Comparison of ENCODE assay signal across 7 cellular contexts in the genomic region with DNA sequence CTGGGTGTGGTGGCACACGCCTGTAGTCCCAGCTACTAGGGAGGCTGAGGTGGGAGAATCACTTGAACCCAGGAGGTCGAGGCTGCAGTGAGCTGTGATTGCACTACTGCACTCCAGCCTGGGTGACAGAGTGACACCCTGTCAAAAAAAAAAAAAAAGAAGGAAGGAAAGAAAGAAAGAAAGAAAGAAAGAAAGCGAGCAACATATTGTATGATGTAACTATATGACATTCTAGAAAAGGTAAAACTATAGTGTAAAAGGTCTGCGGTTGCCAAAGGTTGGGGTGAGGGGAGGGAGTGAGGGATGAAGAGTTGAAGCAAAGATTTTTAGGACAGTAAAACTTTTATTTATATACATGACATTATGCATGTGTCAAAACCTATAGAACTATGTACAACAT. TPM values are rescaled to one million over a fixed set of nuclear protein-coding genes. Genes with fewer than 3 reads are reported as not detected.
DNase-seq lines count a peak whose midpoint lies in the region; ATAC-seq, FAIRE-seq and TF ChIP-seq lines count a peak whose summit lies in the region.
"Not testable (repeated sequence)": the region's sequence is repeated elsewhere in the genome, so short reads cannot be mapped to it uniquely, and the experiment has no call there.

No MANE protein-coding gene starts in this region.

- not testable (repeated sequence) for TF ChIP-seq EP300 in K562 (IDR thresholded peaks at IDR 0.05; ENCODE audit: low read length)

- DNase-seq in CD4-positive, CD25-positive, alpha-beta regulatory T cell; CD8-positive, alpha-beta T cell; activated CD4-positive, alpha-beta T cell treated with anti-CD3 and anti-CD28 coated beads for 36 hours; K562 (ENCODE audit: extremely low read depth in 1 of 4, low spot score in 3 of 4); naive thymus-derived CD8-positive, alpha-beta T cell; stimulated activated naive B cell treated with anti-CD40 and anti-IgM and Interleukin-4, amounts not matched to agents 10 μg/mL and 1 μg/mL and 100 μg/mL, for 72 hours: not testable (repeated sequence)

- not testable (repeated sequence) for H2AFZ ChIP-seq in K562 (ENCODE audit: low read depth, low read length)

- H4K20me1 ChIP-seq in K562 (replicated peaks; ENCODE audit: control insufficient read depth, insufficient read depth, low read length), result peaks cover 14% of the 10 kb centered on the region

- WGBS in K562 (ENCODE audit: insufficient coverage, low coverage, missing lambda C conversion rate), result 19% methylated on average over 3 of the region's 4 CpGs

- H3K36me3 ChIP-seq in CD4-positive, CD25-positive, alpha-beta regulatory T cell (ENCODE audit: control insufficient read depth, insufficient read depth, low read length); CD8-positive, alpha-beta T cell (ENCODE audit: insufficient read depth, low read length); K562 (ENCODE audit: control insufficient read depth, insufficient read depth, low read length): not testable (repeated sequence)

- not testable (repeated sequence) for H3K9me3 Mint-ChIP-seq in CD4-positive, CD25-positive, alpha-beta regulatory T cell; CD8-positive, alpha-beta T cell; activated CD4-positive, alpha-beta T cell treated with anti-CD3 and anti-CD28 coated beads for 36 hours (ENCODE audit: low read depth); activated T-helper 17 cell treated with anti-CD3 and anti-CD28 coated beads, Interleukin-2, amount 50 U/mL, for 72 hours; naive thymus-derived CD8-positive, alpha-beta T cell; stimulated activated naive B cell treated with anti-CD40 and anti-IgM and Interleukin-4, amounts not matched to agents 10 μg/mL and 1 μg/mL and 100 μg/mL, for 72 hours

- H3K79me2 ChIP-seq in K562 (ENCODE audit: control insufficient read depth, insufficient read depth, low read length), result peaks cover 21% of the 10 kb centered on the region

- H3K9me3 ChIP-seq in CD4-positive, CD25-positive, alpha-beta regulatory T cell (ENCODE audit: control insufficient read depth in 2 of 2, low read length in 2 of 2); CD8-positive, alpha-beta T cell (ENCODE audit: low read length); K562 (replicated peaks; ENCODE audit: control insufficient read depth, insufficient read depth, low read depth, low read length): not testable (repeated sequence)

- not testable (repeated sequence) for H3K9ac ChIP-seq in K562 (ENCODE audit: insufficient read depth in 1 of 2, low read depth in 2 of 2, low read length in 2 of 2)

- TF ChIP-seq POLR2A in K562 (conservative IDR thresholded peaks at IDR 0.05), result not testable (repeated sequence)

- not testable (repeated sequence) for H3K4me2 ChIP-seq in K562 (ENCODE audit: insufficient read depth, low read length)

- H3K36me3 Mint-ChIP-seq in CD4-positive, CD25-positive, alpha-beta regulatory T cell; naive thymus-derived CD8-positive, alpha-beta T cell; stimulated activated naive B cell treated with anti-CD40 and anti-IgM and Interleukin-4, amounts not matched to agents 10 μg/mL and 1 μg/mL and 100 μg/mL, for 72 hours: not testable (repeated sequence)
- H3K36me3 Mint-ChIP-seq in CD8-positive, alpha-beta T cell, result peaks cover 10% of the 10 kb centered on the region
- H3K36me3 Mint-ChIP-seq in activated CD4-positive, alpha-beta T cell treated with anti-CD3 and anti-CD28 coated beads for 36 hours (ENCODE audit: low read depth), result peaks cover 14% of the 10 kb centered on the region
- peaks cover 21% of the 10 kb centered on the region for H3K36me3 Mint-ChIP-seq in activated T-helper 17 cell treated with anti-CD3 and anti-CD28 coated beads, Interleukin-2, amount 50 U/mL, for 72 hours (ENCODE audit: low read depth)

- not testable (repeated sequence) for H3K9me1 ChIP-seq in K562 (ENCODE audit: control insufficient read depth, insufficient read depth, low read length)

- CTCF ChIA-PET in CD8-positive, alpha-beta T cell (lab: Charles Lee); K562 (lab: Yijun Ruan, JAX; ENCODE audit: low intra/inter-chr PET ratio): not testable (repeated sequence)
- CTCF ChIA-PET in activated CD4-positive, alpha-beta T cell treated with anti-CD3 and anti-CD28 coated beads for 36 hours (lab: Charles Lee), result interaction anchor here (1.2 kb wide), 1 partner anchor 197 kb away, joined by 3 read pairs; no protein-coding TSS in a partner anchor

- intact Hi-C loops in CD8-positive, alpha-beta T cell (cut with DNase I, micrococcal nuclease), result loop anchor here (10.0 kb wide), 4 partner anchors 408 to 1428 kb away; partner anchors contain the start of genes IFT52 (in 1 of the 2), PIGT (in 1 of the 2), SRSF6 (in 1 of the 2) and TTPAL (in 1 of the 2)
- intact Hi-C loops in activated CD4-positive, alpha-beta T cell treated with anti-CD3 and anti-CD28 coated beads for 36 hours (cut with DNase I, micrococcal nuclease), result loop anchor here in 1 of 2 experiments (10.0 kb wide), 1 partner anchor 668 kb away; the partner anchor contains the start of gene OSER1
- intact Hi-C loops in K562 (cut with micrococcal nuclease), result not testable (repeated sequence)

- POLR2A ChIA-PET in CD8-positive, alpha-beta T cell (lab: Charles Lee); activated CD4-positive, alpha-beta T cell treated with anti-CD3 and anti-CD28 coated beads for 36 hours (lab: Charles Lee); K562 (lab: Yijun Ruan, JAX); naive thymus-derived CD8-positive, alpha-beta T cell (lab: Charles Lee): not testable (repeated sequence)

- peak overlapping the region; percentile 68 to 97 (median 79) for H3K27ac Mint-ChIP-seq in CD4-positive, CD25-positive, alpha-beta regulatory T cell
- H3K27ac Mint-ChIP-seq in CD8-positive, alpha-beta T cell, result peak overlapping the region; percentile 64
- peak overlapping the region; percentile 58 for H3K27ac Mint-ChIP-seq in activated CD4-positive, alpha-beta T cell treated with anti-CD3 and anti-CD28 coated beads for 36 hours
- peak overlapping the region; percentile 50 for H3K27ac Mint-ChIP-seq in activated T-helper 17 cell treated with anti-CD3 and anti-CD28 coated beads, Interleukin-2, amount 50 U/mL, for 72 hours
- H3K27ac Mint-ChIP-seq in naive thymus-derived CD8-positive, alpha-beta T cell, result peak overlapping the region; percentile 15 to 99 (median 78)
- H3K27ac Mint-ChIP-seq in stimulated activated naive B cell treated with anti-CD40 and anti-IgM and Interleukin-4, amounts not matched to agents 10 μg/mL and 1 μg/mL and 100 μg/mL, for 72 hours, result peak overlapping the region; percentile 62

- not testable (repeated sequence) for H3K27me3 ChIP-seq in CD4-positive, CD25-positive, alpha-beta regulatory T cell (ENCODE audit: control insufficient read depth, insufficient read depth, low read length); CD8-positive, alpha-beta T cell (ENCODE audit: insufficient read depth, low read length); K562 (ENCODE audit: control insufficient read depth in 2 of 2, insufficient read depth in 2 of 2, low read length in 2 of 2)

- BruUV-seq in K562 (replicated peaks; lab: Mats Ljungman, UMichigan), result not testable (repeated sequence)

- in situ Hi-C loops in K562 (cut with MboI), result not testable (repeated sequence)

- H3K4me1 ChIP-seq in CD4-positive, CD25-positive, alpha-beta regulatory T cell (ENCODE audit: control insufficient read depth, insufficient read depth, low read length, poor library complexity, severe bottlenecking), result peaks cover 20% of the 10 kb centered on the region
- H3K4me1 ChIP-seq in CD8-positive, alpha-beta T cell (ENCODE audit: insufficient read depth, low read length), result peaks cover 13% of the 10 kb centered on the region
- H3K4me1 ChIP-seq in K562 (replicated peaks in 1 of 2; ENCODE audit: control insufficient read depth in 2 of 2, insufficient read depth in 2 of 2, low read length in 2 of 2), result peaks cover 6 to 13% of the 10 kb centered on the region in 2 experiments

- peaks cover 0 to 51% (median 25%) of the 10 kb centered on the region in 4 donors for H3K4me1 Mint-ChIP-seq in CD4-positive, CD25-positive, alpha-beta regulatory T cell
- H3K4me1 Mint-ChIP-seq in CD8-positive, alpha-beta T cell (ENCODE audit: low read depth), result peaks cover 47% of the 10 kb centered on the region
- peaks cover 38% of the 10 kb centered on the region for H3K4me1 Mint-ChIP-seq in activated CD4-positive, alpha-beta T cell treated with anti-CD3 and anti-CD28 coated beads for 36 hours
- H3K4me1 Mint-ChIP-seq in activated T-helper 17 cell treated with anti-CD3 and anti-CD28 coated beads, Interleukin-2, amount 50 U/mL, for 72 hours, result not testable (repeated sequence)
- peaks cover 18 to 48% (median 36%) of the 10 kb centered on the region in 4 donors for H3K4me1 Mint-ChIP-seq in naive thymus-derived CD8-positive, alpha-beta T cell
- H3K4me1 Mint-ChIP-seq in stimulated activated naive B cell treated with anti-CD40 and anti-IgM and Interleukin-4, amounts not matched to agents 10 μg/mL and 1 μg/mL and 100 μg/mL, for 72 hours, result peaks cover 10 to 21% of the 10 kb centered on the region in 2 donors

- not testable (repeated sequence) for H3K4me3 ChIP-seq in CD4-positive, CD25-positive, alpha-beta regulatory T cell (ENCODE audit: low read depth, low read length); CD8-positive, alpha-beta T cell (ENCODE audit: low read depth, low read length); K562

- TF ChIP-seq CTCF in CD8-positive, alpha-beta T cell (IDR thresholded peaks at IDR 0.05); K562 (IDR thresholded peaks at IDR 0.05 in 2 of 3, conservative IDR thresholded peaks at IDR 0.05 in 1 of 3; ENCODE audit: insufficient read depth in 2 of 3, low read depth in 1 of 3, low read length in 3 of 3): not testable (repeated sequence)

- not testable (repeated sequence) for H3K27ac ChIP-seq in CD4-positive, CD25-positive, alpha-beta regulatory T cell (ENCODE audit: insufficient read depth, low read length, poor library complexity, severe bottlenecking); CD8-positive, alpha-beta T cell (ENCODE audit: low read depth, low read length); K562 (ENCODE audit: extremely low read depth, low read depth, low read length)

- not testable (repeated sequence) for FAIRE-seq in K562 (lab: Jason Lieb, UNC)

- not testable (repeated sequence) for ATAC-seq in CD4-positive, CD25-positive, alpha-beta regulatory T cell (ENCODE audit: low read depth in 2 of 2); CD8-positive, alpha-beta T cell; activated CD4-positive, alpha-beta T cell treated with anti-CD3 and anti-CD28 coated beads for 36 hours; activated T-helper 17 cell treated with anti-CD3 and anti-CD28 coated beads, Interleukin-2, amount 50 U/mL, for 72 hours (replicated peaks); K562; naive thymus-derived CD8-positive, alpha-beta T cell; stimulated activated naive B cell treated with anti-CD40 and anti-IgM and Interleukin-4, amounts not matched to agents 10 μg/mL and 1 μg/mL and 100 μg/mL, for 72 hours (replicated peaks)

- H3K4me3 Mint-ChIP-seq in CD4-positive, CD25-positive, alpha-beta regulatory T cell, result peak overlapping the region in 2 of 4 donors; percentile 43 to 80
- not testable (repeated sequence) for H3K4me3 Mint-ChIP-seq in CD8-positive, alpha-beta T cell; activated CD4-positive, alpha-beta T cell treated with anti-CD3 and anti-CD28 coated beads for 36 hours; activated T-helper 17 cell treated with anti-CD3 and anti-CD28 coated beads, Interleukin-2, amount 50 U/mL, for 72 hours; naive thymus-derived CD8-positive, alpha-beta T cell; stimulated activated naive B cell treated with anti-CD40 and anti-IgM and Interleukin-4, amounts not matched to agents 10 μg/mL and 1 μg/mL and 100 μg/mL, for 72 hours

- not testable (repeated sequence) for TF ChIP-seq RAD21 in K562 (CRISPR knock-in tag; conservative IDR thresholded peaks at IDR 0.05 in 1 of 2, IDR thresholded peaks at IDR 0.05 in 1 of 2)

- H3K27me3 Mint-ChIP-seq in CD4-positive, CD25-positive, alpha-beta regulatory T cell, result peaks cover 15% of the 10 kb centered on the region
- not testable (repeated sequence) for H3K27me3 Mint-ChIP-seq in CD8-positive, alpha-beta T cell (ENCODE audit: low read depth); activated CD4-positive, alpha-beta T cell treated with anti-CD3 and anti-CD28 coated beads for 36 hours; activated T-helper 17 cell treated with anti-CD3 and anti-CD28 coated beads, Interleukin-2, amount 50 U/mL, for 72 hours; naive thymus-derived CD8-positive, alpha-beta T cell; stimulated activated naive B cell treated with anti-CD40 and anti-IgM and Interleukin-4, amounts not matched to agents 10 μg/mL and 1 μg/mL and 100 μg/mL, for 72 hours

RNA-seq across cellular contexts. Expression of gene YWHAB, which starts 3.1 kb away (rescaled TPM):
- 303 TPM for total RNA-seq in CD4-positive, CD25-positive, alpha-beta regulatory T cell
- polyA plus RNA-seq in CD4-positive, CD25-positive, alpha-beta regulatory T cell, result 100 to 1,000 TPM; 567 to 927 (median 748) TPM
- 100 to 1,000 TPM; 124 to 136 TPM for total RNA-seq in CD8-positive, alpha-beta T cell
- total RNA-seq in activated CD4-positive, alpha-beta T cell treated with anti-CD3 and anti-CD28 coated beads for 36 hours, result 100 to 1,000 TPM; 273 to 326 TPM
- 100 to 1,000 TPM; 130 to 236 TPM for total RNA-seq in activated T-helper 17 cell treated with anti-CD3 and anti-CD28 coated beads, Interleukin-2, amount 50 U/mL, for 72 hours
- total RNA-seq in K562 (2011; cell fraction: chromatin; rRNA removed; ENCODE audit: low replicate concordance), result 25.3 and 55.8 TPM in 2 replicates
- total RNA-seq in K562 (2011; cell fraction: nucleolus; rRNA removed), result 18.7 and 19.3 TPM in 2 replicates
- 38.6 and 71.2 TPM in 2 replicates for total RNA-seq in K562 (2011; cell fraction: nucleoplasm; rRNA removed)
- total RNA-seq in K562 (2014; rRNA removed) (60.6 and 70.0 TPM in 2 replicates), K562 (2014; rRNA removed; fragmentation: Illumina TruSeq; extraction: Trizol) (96.1 and 109 TPM in 2 replicates), K562 (2015; rRNA removed; fragmentation: Illumina TruSeq; extraction: Trizol) (83.8 and 90.4 TPM in 2 replicates), K562 (2021) (178 and 180 TPM in 2 replicates)
- polyA plus RNA-seq in K562 (2011; rRNA removed) (67.3 and 93.0 TPM in 2 replicates), K562 (2014; fragmentation: Illumina TruSeq; extraction: Trizol) (166 and 185 TPM in 2 replicates), K562 (2014; fragmentation: Nextera tagmentation; extraction: Ambion mirVana) (100 to 1,000 TPM; 106 to 124 TPM), K562 (2014; rRNA removed) (78.1 and 78.3 TPM in 2 replicates)
- 28.7 and 49.4 TPM in 2 replicates for polyA plus RNA-seq in K562 (2011; cell fraction: cytosol; rRNA removed)
- polyA plus RNA-seq in K562 (2011; cell fraction: nucleus; rRNA removed), result 22.9 and 33.5 TPM in 2 replicates
- 138 and 141 TPM in 2 replicates for polyA plus RNA-seq in K562 (2012)
- polyA minus RNA-seq in K562 (2011; rRNA and poly(A)+ RNA removed), result 67.1 and 73.1 TPM in 2 replicates
- polyA minus RNA-seq in K562 (2011; cell fraction: cytosol; rRNA and poly(A)+ RNA removed), result 41.1 and 51.6 TPM in 2 replicates
- 14.5 and 26.2 TPM in 2 replicates for polyA minus RNA-seq in K562 (2011; cell fraction: nucleus; rRNA and poly(A)+ RNA removed)
- total RNA-seq in naive thymus-derived CD8-positive, alpha-beta T cell, result 100 to 1,000 TPM; 209 to 221 TPM
- polyA plus RNA-seq in naive thymus-derived CD8-positive, alpha-beta T cell, result 100 to 1,000 TPM; 510 to 529 (median 523) TPM

RNA-seq across cellular contexts. Expression of gene PABPC1L, which starts 27.5 kb away (rescaled TPM):
- total RNA-seq in CD4-positive, CD25-positive, alpha-beta regulatory T cell, result 66.1 TPM
- polyA plus RNA-seq in CD4-positive, CD25-positive, alpha-beta regulatory T cell, result under 1 TPM in 2 of 4 donors, not detected in 2; 0.12 to 0.68 TPM
- 10 to 100 TPM; 31.9 to 34.0 TPM for total RNA-seq in CD8-positive, alpha-beta T cell
- 10 to 100 TPM; 61.7 to 71.3 TPM for total RNA-seq in activated CD4-positive, alpha-beta T cell treated with anti-CD3 and anti-CD28 coated beads for 36 hours
- total RNA-seq in activated T-helper 17 cell treated with anti-CD3 and anti-CD28 coated beads, Interleukin-2, amount 50 U/mL, for 72 hours, result 10 to 100 TPM; 49.3 to 85.9 TPM
- 609 and 822 TPM in 2 replicates for total RNA-seq in K562 (2011; cell fraction: chromatin; rRNA removed; ENCODE audit: low replicate concordance)
- total RNA-seq in K562 (2011; cell fraction: nucleolus; rRNA removed), result 341 and 348 TPM in 2 replicates
- 412 and 472 TPM in 2 replicates for total RNA-seq in K562 (2011; cell fraction: nucleoplasm; rRNA removed)
- 15.8 and 22.2 TPM in 2 replicates for total RNA-seq in K562 (2014; rRNA removed)
- 12.6 and 13.8 TPM in 2 replicates for total RNA-seq in K562 (2014; rRNA removed; fragmentation: Illumina TruSeq; extraction: Trizol)
- total RNA-seq in K562 (2015; rRNA removed; fragmentation: Illumina TruSeq; extraction: Trizol), result 12.2 and 12.9 TPM in 2 replicates
- 38.8 and 48.2 TPM in 2 replicates for total RNA-seq in K562 (2021)
- 64.2 and 78.4 TPM in 2 replicates for polyA plus RNA-seq in K562 (2011; rRNA removed)
- polyA plus RNA-seq in K562 (2011; cell fraction: cytosol; rRNA removed), result 39.8 and 42.7 TPM in 2 replicates
- polyA plus RNA-seq in K562 (2011; cell fraction: nucleus; rRNA removed), result 277 and 391 TPM in 2 replicates
- polyA plus RNA-seq in K562 (2012), result 39.2 and 228 TPM in 2 replicates
- polyA plus RNA-seq in K562 (2014; fragmentation: Illumina TruSeq; extraction: Trizol), result 43.8 and 48.8 TPM in 2 replicates
- 1 to 10 TPM; 6.0 to 7.2 TPM for polyA plus RNA-seq in K562 (2014; fragmentation: Nextera tagmentation; extraction: Ambion mirVana)
- 89.7 and 90.3 TPM in 2 replicates for polyA plus RNA-seq in K562 (2014; rRNA removed)
- 19.6 and 23.4 TPM in 2 replicates for polyA minus RNA-seq in K562 (2011; rRNA and poly(A)+ RNA removed)
- polyA minus RNA-seq in K562 (2011; cell fraction: cytosol; rRNA and poly(A)+ RNA removed), result 7.3 and 13.4 TPM in 2 replicates
- polyA minus RNA-seq in K562 (2011; cell fraction: nucleus; rRNA and poly(A)+ RNA removed), result 52.9 and 54.2 TPM in 2 replicates
- total RNA-seq in naive thymus-derived CD8-positive, alpha-beta T cell, result 10 to 100 TPM; 63.2 to 63.4 TPM
- under 1 TPM; 0.28 to 0.74 (median 0.73) TPM for polyA plus RNA-seq in naive thymus-derived CD8-positive, alpha-beta T cell
